ENCODE assay signal across 8 cellular contexts in the genomic region with DNA sequence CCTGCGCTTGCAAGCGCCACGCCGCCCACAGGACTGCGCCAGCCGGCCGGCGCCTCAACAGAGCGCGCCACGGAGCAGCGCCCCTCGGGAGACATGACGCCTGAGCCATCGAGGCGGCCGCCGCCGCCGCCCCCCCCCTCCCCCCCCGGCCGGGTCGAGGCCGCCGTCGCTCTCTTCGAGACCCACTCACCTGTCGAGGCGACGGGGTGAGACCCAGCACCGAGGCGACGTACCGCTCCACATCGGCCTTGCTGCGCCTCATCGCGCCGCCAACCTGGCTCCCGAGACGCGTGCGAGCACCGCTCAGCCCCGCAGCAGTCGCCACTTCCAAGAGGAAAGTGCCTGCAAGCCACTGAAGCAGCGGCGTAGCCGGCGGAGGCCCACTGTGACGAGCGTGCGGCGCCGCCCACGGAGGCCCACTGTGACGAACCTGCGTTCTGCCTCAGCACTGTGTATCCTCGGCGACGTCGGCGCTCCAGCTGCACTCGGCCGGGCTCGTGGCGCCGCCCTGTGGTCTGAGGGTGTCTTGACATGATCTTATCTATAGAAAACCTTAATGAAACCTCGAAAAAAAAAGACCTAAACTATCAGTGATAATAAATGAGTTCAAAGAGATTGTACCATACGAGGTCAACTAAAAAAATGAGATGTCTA. TPM values are rescaled to one million over a fixed set of nuclear protein-coding genes. Genes with fewer than 3 reads are reported as not detected.
DNase-seq lines count a peak whose midpoint lies in the region; ATAC-seq, FAIRE-seq and TF ChIP-seq lines count a peak whose summit lies in the region.
"Not testable (repeated sequence)": the region's sequence is repeated elsewhere in the genome, so short reads cannot be mapped to it uniquely, and the experiment has no call there.

Gene RGPD6 (minus strand): TSS at position 460 of the 654 bp plus-strand sequence. CDS start 198 bp downstream, at position 262.

- ATAC-seq in GM18498 (IDR thresholded peaks at IDR 0.05; ENCODE audit: unreplicated experiment) (peak; percentile 98), GM21423 (IDR thresholded peaks at IDR 0.05; ENCODE audit: unreplicated experiment) (peak; percentile 98), HG02970 (IDR thresholded peaks at IDR 0.05; ENCODE audit: low FRiP score, unreplicated experiment) (peak; percentile 99)
- ATAC-seq in stimulated activated naive CD8-positive, alpha-beta T cell treated with anti-CD3 and anti-CD28 coated beads, Interleukin-15, amount 100 ng/mL, for 72 hours = peak; percentile 100

- intact Hi-C loops in activated naive CD4-positive, alpha-beta T cell treated with anti-CD3 and anti-CD28 coated beads for 36 hours (cut with micrococcal nuclease) = not testable (repeated sequence)

- not testable (repeated sequence) for H3K4me1 Mint-ChIP-seq in activated naive CD4-positive, alpha-beta T cell treated with anti-CD3 and anti-CD28 coated beads for 36 hours (ENCODE audit: low read depth); stimulated activated naive CD8-positive, alpha-beta T cell treated with anti-CD3 and anti-CD28 coated beads, Interleukin-15, amount 100 ng/mL, for 72 hours

- not testable (repeated sequence) for DNase-seq in HTR-8/SVneo (ENCODE audit: insufficient read length, low spot score); activated naive CD4-positive, alpha-beta T cell treated with anti-CD3 and anti-CD28 coated beads for 36 hours; fibroblast of the aortic adventitia (ENCODE audit: low read depth); stimulated activated naive CD8-positive, alpha-beta T cell treated with anti-CD3 and anti-CD28 coated beads, Interleukin-15, amount 100 ng/mL, for 72 hours

- CTCF ChIA-PET in activated naive CD4-positive, alpha-beta T cell treated with anti-CD3 and anti-CD28 coated beads for 36 hours (lab: Charles Lee) = not testable (repeated sequence)

- not testable (repeated sequence) for H3K4me3 Mint-ChIP-seq in activated naive CD4-positive, alpha-beta T cell treated with anti-CD3 and anti-CD28 coated beads for 36 hours; stimulated activated naive CD8-positive, alpha-beta T cell treated with anti-CD3 and anti-CD28 coated beads, Interleukin-15, amount 100 ng/mL, for 72 hours

- peak; percentile 54 for FAIRE-seq in HTR-8/SVneo (lab: Jason Lieb, UNC)

- H3K36me3 Mint-ChIP-seq in activated naive CD4-positive, alpha-beta T cell treated with anti-CD3 and anti-CD28 coated beads for 36 hours (ENCODE audit: low read depth) = not testable (repeated sequence)

- not testable (repeated sequence) for H3K27me3 ChIP-seq in mononuclear cell (ENCODE audit: insufficient read depth, low read length)

- H3K27ac Mint-ChIP-seq in activated naive CD4-positive, alpha-beta T cell treated with anti-CD3 and anti-CD28 coated beads for 36 hours; stimulated activated naive CD8-positive, alpha-beta T cell treated with anti-CD3 and anti-CD28 coated beads, Interleukin-15, amount 100 ng/mL, for 72 hours: not testable (repeated sequence)

- not testable (repeated sequence) for H3K4me1 ChIP-seq in mononuclear cell (ENCODE audit: insufficient read depth, low read length)

- H3K9me3 Mint-ChIP-seq in activated naive CD4-positive, alpha-beta T cell treated with anti-CD3 and anti-CD28 coated beads for 36 hours; stimulated activated naive CD8-positive, alpha-beta T cell treated with anti-CD3 and anti-CD28 coated beads, Interleukin-15, amount 100 ng/mL, for 72 hours: not testable (repeated sequence)

- H3K27me3 Mint-ChIP-seq in activated naive CD4-positive, alpha-beta T cell treated with anti-CD3 and anti-CD28 coated beads for 36 hours (ENCODE audit: low read depth); stimulated activated naive CD8-positive, alpha-beta T cell treated with anti-CD3 and anti-CD28 coated beads, Interleukin-15, amount 100 ng/mL, for 72 hours: not testable (repeated sequence)

- TF ChIP-seq CTCF in fibroblast of the aortic adventitia (IDR thresholded peaks at IDR 0.05; ENCODE audit: insufficient read depth, low read length) = not testable (repeated sequence)

- H3K4me3 ChIP-seq in fibroblast of the aortic adventitia (ENCODE audit: low read depth, low read length); mononuclear cell (ENCODE audit: low read length): not testable (repeated sequence)

- H3K9me3 ChIP-seq in mononuclear cell (ENCODE audit: low read depth, low read length) = not testable (repeated sequence)

RNA-seq across cellular contexts. Expression of gene RGPD6, which starts in this region (rescaled TPM):
- total RNA-seq in activated naive CD4-positive, alpha-beta T cell treated with anti-CD3 and anti-CD28 coated beads for 36 hours = 10 to 100 TPM; 10.4 to 11.4 TPM
- total RNA-seq in fibroblast of the aortic adventitia (ENCODE audit: low replicate concordance) = 34.9 and 45.0 TPM in 2 replicates
- 103 TPM for total RNA-seq in mononuclear cell
